12 cellular contexts compared by ENCODE assay signal in the genomic region with DNA sequence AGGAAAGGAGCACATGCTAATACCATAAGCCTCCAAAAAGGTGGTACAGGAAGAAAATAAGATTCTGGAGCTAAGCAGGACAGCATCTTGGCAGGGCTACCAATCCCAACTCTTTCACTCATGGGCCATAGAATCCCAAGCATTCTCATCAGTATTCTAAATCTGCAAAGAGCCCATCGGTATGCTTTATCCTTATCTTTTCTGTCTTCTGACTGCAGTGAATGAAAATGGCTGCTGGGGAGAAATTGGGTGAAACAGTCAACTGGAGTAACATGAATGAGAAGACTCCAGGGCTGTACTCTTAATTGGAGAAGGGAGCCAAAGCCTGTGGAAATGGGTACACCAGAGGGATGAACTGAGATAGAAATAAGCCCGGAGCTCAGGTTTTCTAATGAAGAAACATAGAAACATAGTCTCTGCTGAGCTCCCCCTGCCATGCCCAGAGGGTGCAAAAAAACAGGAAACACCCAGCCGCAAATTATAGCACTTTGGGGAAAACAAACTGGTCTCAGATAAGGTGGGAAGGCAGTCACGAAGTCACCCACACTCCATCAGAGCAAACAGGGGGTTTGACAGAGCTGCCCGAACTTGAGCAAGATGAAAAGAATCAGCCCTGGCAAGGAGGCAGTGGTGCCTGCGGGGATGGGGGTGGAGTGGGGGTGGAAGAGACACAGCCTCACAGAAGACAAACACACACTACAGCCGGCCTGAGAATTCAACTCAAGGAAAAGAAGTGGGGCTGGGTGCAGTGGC. TPM values are rescaled to one million over a fixed set of nuclear protein-coding genes. Genes with fewer than 3 reads are reported as not detected.
A peak's percentile ranks its signal among the peaks of the same experiment; 100 is the strongest.
DNase-seq lines count a peak whose midpoint lies in the region; ATAC-seq and TF ChIP-seq lines count a peak whose summit lies in the region.
"Had no signal": no experiment of that assay in that cellular context is flagged by ENCODE, and none has a peak within 500 bp of the region (broad histone marks: within the 10 kb centered on the region; RNA-seq: fewer than 3 reads in every experiment).

No MANE protein-coding gene starts in this region.

- no peaks in the 10 kb centered on the region for H3K36me3 Mint-ChIP-seq in endodermal cell (ENCODE audit: low read depth)

- peak; percentile 9 for DNase-seq in NOMO-1 treated with DMSO at 0.1 percent for 48 hours (lab: John Stamatoyannopoulos, UW; ENCODE audit: unreplicated experiment)
- DNase-seq in NOMO-1 treated with dmso at 0.1 percent for 144 hours (lab: John Stamatoyannopoulos, UW; ENCODE audit: unreplicated experiment) = no peak
- DNase-seq in activated T-cell treated with anti-CD3 and anti-CD28 coated beads for 1 hour (ENCODE audit: low read depth) = peak; percentile 26
- peak; percentile 16 for DNase-seq in iPS-NIHi7 (ENCODE audit: extremely low spot score)
- peak; percentile 21 to 33 for DNase-seq in stimulated activated naive CD8-positive, alpha-beta T cell treated with anti-CD3 and anti-CD28 coated beads, Interleukin-15, amount 100 ng/mL, for 72 hours
- DNase-seq in endodermal cell = no peak
- no peak for DNase-seq in NCI-H1436 (lab: John Stamatoyannopoulos, UW)
- DNase-seq: GOT3, NCI-H446, substantia nigra had no signal

- no peaks in the 10 kb centered on the region for H3K27me3 ChIP-seq in endodermal cell (ENCODE audit: control insufficient read depth, insufficient read depth, low read length, poor library complexity, severe bottlenecking)

- no peak overlapping the region for H3K9ac ChIP-seq in endodermal cell (ENCODE audit: extremely low read depth, low read length, poor library complexity, severe bottlenecking)

- WGBS in endodermal cell (ENCODE audit: insufficient coverage in 1 of 2, insufficient read length in 1 of 2), 2 experiments = 79 to 84% methylated on average over 4 to 7 of the region's 7 CpGs

- peak; percentile 63 for ATAC-seq in stimulated activated naive CD8-positive, alpha-beta T cell treated with anti-CD3 and anti-CD28 coated beads, Interleukin-15, amount 100 ng/mL, for 72 hours
- no peak for ATAC-seq in HG02759 (IDR thresholded peaks at IDR 0.05; ENCODE audit: unreplicated experiment)

- peaks cover 61% of the 10 kb centered on the region for H3K4me1 Mint-ChIP-seq in stimulated activated naive CD8-positive, alpha-beta T cell treated with anti-CD3 and anti-CD28 coated beads, Interleukin-15, amount 100 ng/mL, for 72 hours
- H3K4me1 Mint-ChIP-seq in endodermal cell = peaks cover 36% of the 10 kb centered on the region

- H3K27me3 Mint-ChIP-seq in stimulated activated naive CD8-positive, alpha-beta T cell treated with anti-CD3 and anti-CD28 coated beads, Interleukin-15, amount 100 ng/mL, for 72 hours = no peaks in the 10 kb centered on the region
- H3K27me3 Mint-ChIP-seq in endodermal cell (ENCODE audit: insufficient read depth) = peaks cover 8% of the 10 kb centered on the region

- H3K4me1 ChIP-seq in endodermal cell (ENCODE audit: control insufficient read depth, insufficient read depth, low read length) = peaks cover 15% of the 10 kb centered on the region

- TF ChIP-seq CTCF in endodermal cell (conservative IDR thresholded peaks at IDR 0.05) = no peak

- H3K36me3 ChIP-seq in endodermal cell (ENCODE audit: control insufficient read depth, insufficient read depth, low read length) = no peaks in the 10 kb centered on the region

- peaks cover under 1% of the 10 kb centered on the region for H3K9me3 ChIP-seq in endodermal cell (ENCODE audit: control insufficient read depth, low read length)

- no peak overlapping the region for H3K4me3 ChIP-seq in endodermal cell (ENCODE audit: low read length)

- peaks cover 0 to 22% of the 10 kb centered on the region in 2 donors for H3K9me3 Mint-ChIP-seq in stimulated activated naive CD8-positive, alpha-beta T cell treated with anti-CD3 and anti-CD28 coated beads, Interleukin-15, amount 100 ng/mL, for 72 hours
- no peaks in the 10 kb centered on the region for H3K9me3 Mint-ChIP-seq in endodermal cell
- H3K9me3 Mint-ChIP-seq: dendritic cell treated with granulocyte-macrophage colony-stimulating factor and Interleukin-4, amounts not matched to agents 40 ng/mL and 50 ng/mL, for 4 days had no signal

- peak overlapping the region; percentile 72 to 76 for H3K4me3 Mint-ChIP-seq in stimulated activated naive CD8-positive, alpha-beta T cell treated with anti-CD3 and anti-CD28 coated beads, Interleukin-15, amount 100 ng/mL, for 72 hours
- H3K4me3 Mint-ChIP-seq in endodermal cell = no peak overlapping the region
- H3K4me3 Mint-ChIP-seq: dendritic cell treated with granulocyte-macrophage colony-stimulating factor and Interleukin-4, amounts not matched to agents 40 ng/mL and 50 ng/mL, for 4 days had no signal

- H3K27ac Mint-ChIP-seq in stimulated activated naive CD8-positive, alpha-beta T cell treated with anti-CD3 and anti-CD28 coated beads, Interleukin-15, amount 100 ng/mL, for 72 hours = peak overlapping the region; percentile 90 to 94
- H3K27ac Mint-ChIP-seq in endodermal cell = no peak overlapping the region
- H3K27ac Mint-ChIP-seq: dendritic cell treated with granulocyte-macrophage colony-stimulating factor and Interleukin-4, amounts not matched to agents 40 ng/mL and 50 ng/mL, for 4 days had no signal

- no peak overlapping the region for H3K27ac ChIP-seq in endodermal cell (ENCODE audit: low read depth, low read length)

RNA-seq across cellular contexts. Expression of a gene that starts 35.4 kb away (rescaled TPM):
- 10 to 100 TPM; 38.2 TPM for total RNA-seq in endodermal cell
- polyA plus RNA-seq in endodermal cell (2013, experiment 1 of 2) = 26.8 TPM
- 26.3 TPM for polyA plus RNA-seq in endodermal cell (2013, experiment 2 of 2)

Comparison
In these comparisons a context has a peak if more than half of its experiments do, and no peak if none do; other contexts are left out.
1. DNase-seq: peak in NOMO-1 treated with DMSO at 0.1 percent for 48 hours (single experiment), activated T-cell treated with anti-CD3 and anti-CD28 coated beads for 1 hour (single experiment), iPS-NIHi7 (single experiment) and stimulated activated naive CD8-positive, alpha-beta T cell treated with anti-CD3 and anti-CD28 coated beads, Interleukin-15, amount 100 ng/mL, for 72 hours (2 of 2); none in NOMO-1 treated with dmso at 0.1 percent for 144 hours (single experiment), endodermal cell (single experiment) and NCI-H1436 (single experiment).